1 cellular context compared by ENCODE assay signal in genomic region chr1:151165281-151165737, GRCh38.
TF ChIP-seq lines count a peak whose summit lies in the region.

No MANE protein-coding gene starts in this region.

TF ChIP-seq in HepG2, 621 proteins besides CTCF, POLR2A, EP300 and RAD21 (continues in another document):
- no peak for TF ChIP-seq MTA1 (CRISPR knock-in tag; IDR thresholded peaks at IDR 0.05; ENCODE audit: borderline replicate concordance)
- TF ChIP-seq ZNF230 (CRISPR knock-in tag; IDR thresholded peaks at IDR 0.05): 0 out of 2 replicates have a peak, but pooled peaks have one; percentile 37
- peak; percentile 31 for TF ChIP-seq RBM39 (IDR thresholded peaks at IDR 0.05; ENCODE audit: low read depth, low read length, poor library complexity, severe bottlenecking)
- no peak for TF ChIP-seq ZNF841 (CRISPR knock-in tag; IDR thresholded peaks at IDR 0.05; ENCODE audit: borderline replicate concordance)
- TF ChIP-seq FOXP4 (CRISPR knock-in tag; IDR thresholded peaks at IDR 0.05): no peak
- no peak for TF ChIP-seq ATF7-NPFF (CRISPR knock-in tag; IDR thresholded peaks at IDR 0.05; ENCODE audit: low read depth)
- TF ChIP-seq ZNF687 (CRISPR knock-in tag; IDR thresholded peaks at IDR 0.05): peak; percentile 70
- peak; percentile 56; the same call in 1 of the 2 replicates for TF ChIP-seq ZNF225 (CRISPR knock-in tag; IDR thresholded peaks at IDR 0.05)
- 0 out of 2 replicates have a peak, but pooled peaks have one; percentile 7 for TF ChIP-seq THRA (CRISPR knock-in tag; IDR thresholded peaks at IDR 0.05; ENCODE audit: borderline replicate concordance)
- no peak for TF ChIP-seq FOXO4 (CRISPR knock-in tag; conservative IDR thresholded peaks at IDR 0.05)
- TF ChIP-seq JARID2 (CRISPR knock-in tag; IDR thresholded peaks at IDR 0.05; ENCODE audit: insufficient replicate concordance): peak; percentile 21
- TF ChIP-seq ATF7 (IDR thresholded peaks at IDR 0.05): no peak
- TF ChIP-seq ATF7 (CRISPR knock-in tag; IDR thresholded peaks at IDR 0.05): peak; percentile 52; the same call in 1 of the 2 replicates
- TF ChIP-seq ZNF780A (CRISPR knock-in tag; IDR thresholded peaks at IDR 0.05): no peak
- 0 out of 2 replicates have a peak, but pooled peaks have one; percentile 4 for TF ChIP-seq ZNF333 (CRISPR knock-in tag; IDR thresholded peaks at IDR 0.05; ENCODE audit: borderline replicate concordance)
- 0 out of 2 replicates have a peak, but pooled peaks have one; percentile 56 for TF ChIP-seq ZNF577 (CRISPR knock-in tag; IDR thresholded peaks at IDR 0.05; ENCODE audit: borderline replicate concordance, low read depth)
- TF ChIP-seq NCOR1 (IDR thresholded peaks at IDR 0.05; ENCODE audit: borderline replicate concordance, low read length): peak; percentile 31; the same call in 1 of the 2 replicates
- 0 out of 2 replicates have a peak, but pooled peaks have one; percentile 1 for TF ChIP-seq ZNF430 (CRISPR knock-in tag; IDR thresholded peaks at IDR 0.05)
- TF ChIP-seq ZNF34 (CRISPR knock-in tag; IDR thresholded peaks at IDR 0.05; ENCODE audit: borderline replicate concordance): peak; percentile 28; the same call in 1 of the 2 replicates
- no peak for TF ChIP-seq ZNF580 (CRISPR knock-in tag; IDR thresholded peaks at IDR 0.05; ENCODE audit: borderline replicate concordance, low read depth)
- TF ChIP-seq NR2F6 (IDR thresholded peaks at IDR 0.05): peak; percentile 75
- TF ChIP-seq NR2F6 (CRISPR knock-in tag; IDR thresholded peaks at IDR 0.05): no peak; the same call in 1 of the 2 replicates
- 0 out of 2 replicates have a peak, but pooled peaks have one; percentile 60 for TF ChIP-seq ZFP41 (CRISPR knock-in tag; IDR thresholded peaks at IDR 0.05; ENCODE audit: borderline replicate concordance)
- TF ChIP-seq KDM5B (CRISPR knock-in tag; IDR thresholded peaks at IDR 0.05; ENCODE audit: borderline replicate concordance): peak; percentile 55; the same call in 1 of the 2 replicates
- no peak for TF ChIP-seq ZBTB34 (CRISPR knock-in tag; IDR thresholded peaks at IDR 0.05)
- TF ChIP-seq USF2 (IDR thresholded peaks at IDR 0.05; ENCODE audit: low read depth, low read length): no peak
- TF ChIP-seq USF2 (CRISPR knock-in tag; IDR thresholded peaks at IDR 0.05; ENCODE audit: borderline replicate concordance): 0 out of 2 replicates have a peak, but pooled peaks have one; percentile 43
- TF ChIP-seq SKI (IDR thresholded peaks at IDR 0.05; ENCODE audit: partially characterized antibody): peak; percentile 9
- TF ChIP-seq HNF4G (IDR thresholded peaks at IDR 0.05; ENCODE audit: borderline replicate concordance, low read depth, low read length): no peak
- 0 out of 2 replicates have a peak, but pooled peaks have one; percentile 21 for TF ChIP-seq HNF4G (CRISPR knock-in tag; IDR thresholded peaks at IDR 0.05; ENCODE audit: borderline replicate concordance, low read depth)
- TF ChIP-seq MTERF4 (CRISPR knock-in tag; IDR thresholded peaks at IDR 0.05): no peak
- TF ChIP-seq ZNF280D (CRISPR knock-in tag; IDR thresholded peaks at IDR 0.05): peak; percentile 45; the same call in 1 of the 2 replicates
- TF ChIP-seq GLMP (CRISPR knock-in tag; IDR thresholded peaks at IDR 0.05; ENCODE audit: borderline replicate concordance): no peak
- TF ChIP-seq ZNF782 (CRISPR knock-in tag; IDR thresholded peaks at IDR 0.05; ENCODE audit: borderline replicate concordance): peak; percentile 48; the same call in 1 of the 2 replicates
- peak; percentile 97; the same call in 1 of the 2 replicates for TF ChIP-seq NR2C2 (CRISPR knock-in tag; IDR thresholded peaks at IDR 0.05; ENCODE audit: borderline replicate concordance)
- 0 out of 2 replicates have a peak, but pooled peaks have one; percentile 26 for TF ChIP-seq ARHGAP35 (CRISPR knock-in tag; IDR thresholded peaks at IDR 0.05; ENCODE audit: borderline replicate concordance)
